Comparison of ENCODE assay signal across 9 cellular contexts in the genomic region with DNA sequence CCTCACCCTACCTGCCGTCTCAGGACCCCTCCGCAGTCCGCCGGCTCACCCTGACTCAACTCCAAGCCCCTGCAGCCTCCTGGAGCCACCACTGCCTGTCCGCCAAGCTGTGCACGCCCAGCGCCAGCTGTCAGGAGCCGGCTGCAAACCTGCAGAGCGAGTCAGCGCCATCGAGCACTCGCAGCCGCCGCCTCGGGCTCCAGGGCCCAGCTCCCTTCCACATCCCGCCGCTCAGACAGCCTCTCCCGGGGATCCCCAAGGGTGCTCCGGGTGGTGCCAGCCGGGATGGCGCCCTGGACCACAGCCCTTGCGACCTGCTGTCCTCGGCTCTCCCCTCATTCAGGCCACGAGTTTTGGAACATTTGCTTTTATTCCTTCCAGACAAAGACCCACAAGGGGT. TPM values are rescaled to one million over a fixed set of nuclear protein-coding genes. Genes with fewer than 3 reads are reported as not detected.
DNase-seq lines count a peak whose midpoint lies in the region; ATAC-seq and TF ChIP-seq lines count a peak whose summit lies in the region.
"Had no signal": no experiment of that assay in that cellular context is flagged by ENCODE, and none has a peak within 500 bp of the region (broad histone marks: within the 10 kb centered on the region; RNA-seq: fewer than 3 reads in every experiment).

No MANE protein-coding gene starts in this region.

- peaks cover 0 to 7% of the 10 kb centered on the region in 2 donors for H3K9me3 Mint-ChIP-seq in stimulated activated naive B cell treated with anti-CD40 and anti-IgM and Interleukin-4, amounts not matched to agents 10 μg/mL and 1 μg/mL and 100 μg/mL, for 72 hours

- WGBS in heart right ventricle, 2 donors: 3 to 6% methylated on average over 24 of the region's 24 CpGs

- H3K36me3 ChIP-seq in heart right ventricle: no peaks in the 10 kb centered on the region
- H3K36me3 ChIP-seq: neutrophil had no signal

- peak; percentile 36 for DNase-seq in SIG-M5 treated with dmso at 0.1 percent for 504 hours (lab: John Stamatoyannopoulos, UW; ENCODE audit: unreplicated experiment)
- DNase-seq in SIG-M5 (lab: John Stamatoyannopoulos, UW): no peak
- peak; percentile 85 for DNase-seq in NCI-H82 (lab: John Stamatoyannopoulos, UW)
- DNase-seq in heart right ventricle: no peak
- DNase-seq in stimulated activated naive B cell treated with anti-CD40 and anti-IgM and Interleukin-4, amounts not matched to agents 10 μg/mL and 1 μg/mL and 100 μg/mL, for 72 hours: no peak
- no peak for DNase-seq in activated gamma-delta T cell (lab: John Stamatoyannopoulos, UW)

- ATAC-seq in heart right ventricle (peak; percentile 19 to 36 (median 24)), GM19395 (IDR thresholded peaks at IDR 0.05; ENCODE audit: unreplicated experiment) (no peak), HG03442 (IDR thresholded peaks at IDR 0.05; ENCODE audit: unreplicated experiment) (no peak)
- peak in 1 of 2 donors; percentile 42 for ATAC-seq in stimulated activated naive B cell treated with anti-CD40 and anti-IgM and Interleukin-4, amounts not matched to agents 10 μg/mL and 1 μg/mL and 100 μg/mL, for 72 hours (replicated peaks)

- H3K4me1 Mint-ChIP-seq in stimulated activated naive B cell treated with anti-CD40 and anti-IgM and Interleukin-4, amounts not matched to agents 10 μg/mL and 1 μg/mL and 100 μg/mL, for 72 hours: peaks cover 16 to 24% of the 10 kb centered on the region in 2 donors

- H3K27me3 ChIP-seq in heart right ventricle: peaks cover 3 to 53% (median 35%) of the 10 kb centered on the region in 7 donors

- no peak for TF ChIP-seq CTCF in heart right ventricle (IDR thresholded peaks at IDR 0.05)

- H3K27me3 Mint-ChIP-seq in stimulated activated naive B cell treated with anti-CD40 and anti-IgM and Interleukin-4, amounts not matched to agents 10 μg/mL and 1 μg/mL and 100 μg/mL, for 72 hours: peaks cover 33 to 34% of the 10 kb centered on the region in 2 donors

- peak overlapping the region; percentile 25 to 31 for H3K4me3 Mint-ChIP-seq in stimulated activated naive B cell treated with anti-CD40 and anti-IgM and Interleukin-4, amounts not matched to agents 10 μg/mL and 1 μg/mL and 100 μg/mL, for 72 hours

- H3K4me1 ChIP-seq in heart right ventricle: peaks cover 4 to 37% (median 26%) of the 10 kb centered on the region in 9 donors

- no peak overlapping the region for H3K27ac ChIP-seq in heart right ventricle
- H3K27ac ChIP-seq: neutrophil had no signal

- no peaks in the 10 kb centered on the region for H3K9me3 ChIP-seq in heart right ventricle
- H3K9me3 ChIP-seq: neutrophil had no signal

- peak overlapping the region in 3 of 10 donors; percentile 13 to 37 (median 18) for H3K4me3 ChIP-seq in heart right ventricle

- intact Hi-C loops in heart right ventricle (cut with DNase I): loop anchor here in 5 of 10 donors (5.0 to 10.0 kb wide), 3 partner anchors 112 to 142 kb away; a partner anchor contains a TSS

- H3K36me3 Mint-ChIP-seq in stimulated activated naive B cell treated with anti-CD40 and anti-IgM and Interleukin-4, amounts not matched to agents 10 μg/mL and 1 μg/mL and 100 μg/mL, for 72 hours: no peaks in the 10 kb centered on the region

- H3K27ac Mint-ChIP-seq in stimulated activated naive B cell treated with anti-CD40 and anti-IgM and Interleukin-4, amounts not matched to agents 10 μg/mL and 1 μg/mL and 100 μg/mL, for 72 hours: no peak overlapping the region

RNA-seq across cellular contexts. Expression of a gene that starts 4.2 kb away (rescaled TPM):
- total RNA-seq in heart right ventricle: under 1 TPM in 1 of 10 donors, not detected in 9; 0.44 TPM
- under 1 TPM; 0.59 to 0.88 TPM for polyA plus RNA-seq in heart right ventricle

RNA-seq across cellular contexts. Expression of a gene that starts 10.4 kb away (rescaled TPM):
- 1 to 10 TPM in 6 of 10 donors, under 1 TPM in 2, not detected in 2; 0.40 to 8.6 (median 1.3) TPM for total RNA-seq in heart right ventricle
- polyA plus RNA-seq in heart right ventricle: under 1 TPM; 0.37 to 0.54 TPM

RNA-seq across cellular contexts. Expression of a gene that starts 10.7 kb away (rescaled TPM):
- 10 to 100 TPM; 15.4 to 27.0 (median 19.3) TPM for total RNA-seq in heart right ventricle
- polyA plus RNA-seq in heart right ventricle: 10 to 100 TPM; 15.8 to 18.0 TPM

RNA-seq across cellular contexts. Expression of a gene that starts 31.1 kb away (rescaled TPM):
- 10 to 100 TPM; 13.8 to 32.2 (median 23.3) TPM for total RNA-seq in heart right ventricle
- polyA plus RNA-seq in heart right ventricle: 10 to 100 TPM; 18.4 to 33.5 TPM

RNA-seq across cellular contexts. Expression of a gene that starts 31.2 kb away (rescaled TPM):
- total RNA-seq in heart right ventricle: 1 to 10 TPM in 3 of 10 donors, under 1 TPM in 3, not detected in 4; 0.49 to 2.3 (median 0.99) TPM
- polyA plus RNA-seq in heart right ventricle: under 1 TPM; 0.44 to 0.75 TPM

Comparison
In these comparisons a context has a peak if more than half of its experiments do, and no peak if none do; other contexts are left out.
1. DNase-seq: peak in SIG-M5 treated with dmso at 0.1 percent for 504 hours (single experiment) and NCI-H82 (single experiment); none in SIG-M5 (single experiment), heart right ventricle (0 of 2), stimulated activated naive B cell treated with anti-CD40 and anti-IgM and Interleukin-4, amounts not matched to agents 10 μg/mL and 1 μg/mL and 100 μg/mL, for 72 hours (single experiment) and activated gamma-delta T cell (single experiment).
2. ATAC-seq: peak in heart right ventricle (8 of 8); none in GM19395 (single experiment) and HG03442 (single experiment).